In the genomic region with DNA sequence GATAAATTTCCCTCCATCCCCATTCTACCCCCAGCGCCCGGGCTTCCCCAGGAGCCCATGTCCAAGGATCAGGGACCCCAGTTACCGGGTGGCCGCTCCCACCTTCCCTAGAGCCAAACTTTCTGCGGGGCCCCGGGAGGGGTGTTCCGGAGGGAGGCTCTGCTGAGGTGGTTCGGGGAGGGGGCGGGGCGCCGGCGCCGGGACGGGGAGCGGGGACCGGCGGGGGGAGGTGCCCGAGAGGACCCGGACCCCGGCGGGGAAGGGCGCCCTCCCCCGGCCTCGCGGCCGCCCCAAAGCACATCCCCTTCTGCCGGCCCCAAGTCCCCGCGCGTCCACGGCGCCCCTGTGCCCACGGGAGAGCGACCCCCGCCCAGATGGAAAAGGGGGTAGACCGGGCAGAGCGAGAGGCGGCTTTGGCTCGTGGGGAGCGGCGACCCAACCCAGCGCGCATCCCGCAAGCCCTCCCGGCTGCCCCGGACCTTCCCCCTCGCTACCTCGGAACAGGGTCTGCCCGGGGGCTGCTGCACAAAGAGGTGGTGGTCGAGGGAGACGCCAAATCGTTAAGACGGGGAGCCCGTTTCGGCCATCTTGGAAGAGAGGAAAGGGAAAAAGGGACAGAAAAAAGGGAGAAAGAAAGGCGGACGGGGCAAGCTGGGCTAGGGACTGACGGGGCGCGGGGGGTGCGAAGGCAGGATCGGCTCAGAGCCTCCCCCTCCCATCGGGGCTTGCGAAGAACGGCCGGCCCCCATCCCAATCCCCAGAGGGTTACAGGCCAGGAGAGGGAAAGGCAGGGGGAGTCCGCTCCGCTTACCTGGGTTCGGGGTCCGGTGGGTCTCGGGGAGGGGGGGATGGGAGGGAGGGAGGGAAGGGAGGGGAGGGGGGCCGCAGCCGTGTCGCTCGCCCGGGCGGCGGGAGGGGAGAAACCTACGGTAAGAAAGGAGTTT, we compare ENCODE assay signal across 1 cellular context.
TF ChIP-seq lines count a peak whose summit lies in the region.

No MANE protein-coding gene starts in this region.

TF ChIP-seq in HepG2, 621 proteins besides CTCF, POLR2A, EP300 and RAD21 (continues in another document):
- TF ChIP-seq ZNF543 (CRISPR knock-in tag; IDR thresholded peaks at IDR 0.05): peak; percentile 64
- peak; percentile 43; the same call in 1 of the 2 replicates for TF ChIP-seq HOXA3 (CRISPR knock-in tag; IDR thresholded peaks at IDR 0.05)
- no peak; the same call in 1 of the 2 replicates for TF ChIP-seq FOXA3 (CRISPR knock-in tag; IDR thresholded peaks at IDR 0.05)
- no peak for TF ChIP-seq IRX3 (CRISPR knock-in tag; IDR thresholded peaks at IDR 0.05; ENCODE audit: borderline replicate concordance, low read depth)
- TF ChIP-seq, protein P1, sequence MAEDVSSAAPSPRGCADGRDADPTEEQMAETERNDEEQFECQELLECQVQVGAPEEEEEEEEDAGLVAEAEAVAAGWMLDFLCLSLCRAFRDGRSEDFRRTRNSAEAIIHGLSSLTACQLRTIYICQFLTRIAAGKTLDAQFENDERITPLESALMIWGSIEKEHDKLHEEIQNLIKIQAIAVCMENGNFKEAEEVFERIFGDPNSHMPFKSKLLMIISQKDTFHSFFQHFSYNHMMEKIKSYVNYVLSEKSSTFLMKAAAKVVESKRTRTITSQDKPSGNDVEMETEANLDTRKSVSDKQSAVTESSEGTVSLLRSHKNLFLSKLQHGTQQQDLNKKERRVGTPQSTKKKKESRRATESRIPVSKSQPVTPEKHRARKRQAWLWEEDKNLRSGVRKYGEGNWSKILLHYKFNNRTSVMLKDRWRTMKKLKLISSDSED (CRISPR knock-in tag; IDR thresholded peaks at IDR 0.05): peak; percentile 93; the same call in 1 of the 2 replicates
- no peak for TF ChIP-seq ZNF12 (CRISPR knock-in tag; IDR thresholded peaks at IDR 0.05)
- TF ChIP-seq NFKB2 (CRISPR knock-in tag; IDR thresholded peaks at IDR 0.05; ENCODE audit: borderline replicate concordance): no peak
- TF ChIP-seq ZC3H4 (CRISPR knock-in tag; IDR thresholded peaks at IDR 0.05; ENCODE audit: borderline replicate concordance): 0 out of 2 replicates have a peak, but pooled peaks have one; percentile 66
- TF ChIP-seq TAF1 (CRISPR knock-in tag; IDR thresholded peaks at IDR 0.05): peak; percentile 76; the same call in 1 of the 2 replicates
- TF ChIP-seq, protein P2, sequence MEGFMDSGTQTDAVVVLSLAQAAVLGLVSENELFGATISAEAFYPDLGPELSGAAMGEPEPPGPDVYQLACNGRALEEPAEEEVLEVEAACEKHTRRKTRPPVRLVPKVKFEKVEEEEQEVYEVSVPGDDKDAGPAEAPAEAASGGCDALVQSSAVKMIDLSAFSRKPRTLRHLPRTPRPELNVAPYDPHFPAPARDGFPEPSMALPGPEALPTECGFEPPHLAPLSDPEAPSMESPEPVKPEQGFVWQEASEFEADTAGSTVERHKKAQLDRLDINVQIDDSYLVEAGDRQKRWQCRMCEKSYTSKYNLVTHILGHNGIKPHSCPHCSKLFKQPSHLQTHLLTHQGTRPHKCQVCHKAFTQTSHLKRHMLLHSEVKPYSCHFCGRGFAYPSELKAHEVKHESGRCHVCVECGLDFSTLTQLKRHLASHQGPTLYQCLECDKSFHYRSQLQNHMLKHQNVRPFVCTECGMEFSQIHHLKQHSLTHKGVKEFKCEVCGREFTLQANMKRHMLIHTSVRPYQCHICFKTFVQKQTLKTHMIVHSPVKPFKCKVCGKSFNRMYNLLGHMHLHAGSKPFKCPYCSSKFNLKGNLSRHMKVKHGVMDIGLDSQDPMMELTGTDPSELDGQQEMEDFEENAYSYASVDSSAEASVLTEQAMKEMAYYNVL (CRISPR knock-in tag; IDR thresholded peaks at IDR 0.05; ENCODE audit: borderline replicate concordance): peak; percentile 83
- TF ChIP-seq ZNF446 (CRISPR knock-in tag; IDR thresholded peaks at IDR 0.05): no peak
- no peak for TF ChIP-seq ATRX (CRISPR knock-in tag; IDR thresholded peaks at IDR 0.05; ENCODE audit: borderline replicate concordance)
- TF ChIP-seq SMAD1 (CRISPR knock-in tag; IDR thresholded peaks at IDR 0.05; ENCODE audit: borderline replicate concordance, low read depth): 0 out of 2 replicates have a peak, but pooled peaks have one; percentile 29
- no peak; the same call in 1 of the 2 replicates for TF ChIP-seq FOSL2 (CRISPR knock-in tag; IDR thresholded peaks at IDR 0.05)
- TF ChIP-seq SRF (IDR thresholded peaks at IDR 0.05; ENCODE audit: low read depth, low read length): no peak
- no peak for TF ChIP-seq NONO (IDR thresholded peaks at IDR 0.05)
- TF ChIP-seq NONO (CRISPR knock-in tag; conservative IDR thresholded peaks at IDR 0.05): 0 out of 2 replicates have a peak, but pooled peaks have one; percentile 17
- no peak for TF ChIP-seq ZNF33A (CRISPR knock-in tag; IDR thresholded peaks at IDR 0.05; ENCODE audit: borderline replicate concordance)
- TF ChIP-seq, protein P3, sequence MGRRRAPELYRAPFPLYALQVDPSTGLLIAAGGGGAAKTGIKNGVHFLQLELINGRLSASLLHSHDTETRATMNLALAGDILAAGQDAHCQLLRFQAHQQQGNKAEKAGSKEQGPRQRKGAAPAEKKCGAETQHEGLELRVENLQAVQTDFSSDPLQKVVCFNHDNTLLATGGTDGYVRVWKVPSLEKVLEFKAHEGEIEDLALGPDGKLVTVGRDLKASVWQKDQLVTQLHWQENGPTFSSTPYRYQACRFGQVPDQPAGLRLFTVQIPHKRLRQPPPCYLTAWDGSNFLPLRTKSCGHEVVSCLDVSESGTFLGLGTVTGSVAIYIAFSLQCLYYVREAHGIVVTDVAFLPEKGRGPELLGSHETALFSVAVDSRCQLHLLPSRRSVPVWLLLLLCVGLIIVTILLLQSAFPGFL (CRISPR knock-in tag; IDR thresholded peaks at IDR 0.05): no peak
- peak; percentile 59; the same call in 1 of the 2 replicates for TF ChIP-seq ZNF468 (CRISPR knock-in tag; IDR thresholded peaks at IDR 0.05)
- TF ChIP-seq ZNF282 (IDR thresholded peaks at IDR 0.05; ENCODE audit: partially characterized antibody): no peak
- TF ChIP-seq, protein P4, sequence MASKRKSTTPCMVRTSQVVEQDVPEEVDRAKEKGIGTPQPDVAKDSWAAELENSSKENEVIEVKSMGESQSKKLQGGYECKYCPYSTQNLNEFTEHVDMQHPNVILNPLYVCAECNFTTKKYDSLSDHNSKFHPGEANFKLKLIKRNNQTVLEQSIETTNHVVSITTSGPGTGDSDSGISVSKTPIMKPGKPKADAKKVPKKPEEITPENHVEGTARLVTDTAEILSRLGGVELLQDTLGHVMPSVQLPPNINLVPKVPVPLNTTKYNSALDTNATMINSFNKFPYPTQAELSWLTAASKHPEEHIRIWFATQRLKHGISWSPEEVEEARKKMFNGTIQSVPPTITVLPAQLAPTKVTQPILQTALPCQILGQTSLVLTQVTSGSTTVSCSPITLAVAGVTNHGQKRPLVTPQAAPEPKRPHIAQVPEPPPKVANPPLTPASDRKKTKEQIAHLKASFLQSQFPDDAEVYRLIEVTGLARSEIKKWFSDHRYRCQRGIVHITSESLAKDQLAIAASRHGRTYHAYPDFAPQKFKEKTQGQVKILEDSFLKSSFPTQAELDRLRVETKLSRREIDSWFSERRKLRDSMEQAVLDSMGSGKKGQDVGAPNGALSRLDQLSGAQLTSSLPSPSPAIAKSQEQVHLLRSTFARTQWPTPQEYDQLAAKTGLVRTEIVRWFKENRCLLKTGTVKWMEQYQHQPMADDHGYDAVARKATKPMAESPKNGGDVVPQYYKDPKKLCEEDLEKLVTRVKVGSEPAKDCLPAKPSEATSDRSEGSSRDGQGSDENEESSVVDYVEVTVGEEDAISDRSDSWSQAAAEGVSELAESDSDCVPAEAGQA (IDR thresholded peaks at IDR 0.05; ENCODE audit: low read depth): no peak
- TF ChIP-seq, protein P4 (CRISPR knock-in tag; IDR thresholded peaks at IDR 0.05; ENCODE audit: borderline replicate concordance): no peak
- no peak for TF ChIP-seq TCF12 (IDR thresholded peaks at IDR 0.05)
- TF ChIP-seq TCF12 (CRISPR knock-in tag; IDR thresholded peaks at IDR 0.05): no peak
- TF ChIP-seq MYC (CRISPR knock-in tag; IDR thresholded peaks at IDR 0.05; ENCODE audit: borderline replicate concordance): peak; percentile 30; the same call in 1 of the 2 replicates
- TF ChIP-seq, protein P5, sequence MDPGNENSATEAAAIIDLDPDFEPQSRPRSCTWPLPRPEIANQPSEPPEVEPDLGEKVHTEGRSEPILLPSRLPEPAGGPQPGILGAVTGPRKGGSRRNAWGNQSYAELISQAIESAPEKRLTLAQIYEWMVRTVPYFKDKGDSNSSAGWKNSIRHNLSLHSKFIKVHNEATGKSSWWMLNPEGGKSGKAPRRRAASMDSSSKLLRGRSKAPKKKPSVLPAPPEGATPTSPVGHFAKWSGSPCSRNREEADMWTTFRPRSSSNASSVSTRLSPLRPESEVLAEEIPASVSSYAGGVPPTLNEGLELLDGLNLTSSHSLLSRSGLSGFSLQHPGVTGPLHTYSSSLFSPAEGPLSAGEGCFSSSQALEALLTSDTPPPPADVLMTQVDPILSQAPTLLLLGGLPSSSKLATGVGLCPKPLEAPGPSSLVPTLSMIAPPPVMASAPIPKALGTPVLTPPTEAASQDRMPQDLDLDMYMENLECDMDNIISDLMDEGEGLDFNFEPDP (CRISPR knock-in tag; conservative IDR thresholded peaks at IDR 0.05): no peak
- TF ChIP-seq, protein P6, sequence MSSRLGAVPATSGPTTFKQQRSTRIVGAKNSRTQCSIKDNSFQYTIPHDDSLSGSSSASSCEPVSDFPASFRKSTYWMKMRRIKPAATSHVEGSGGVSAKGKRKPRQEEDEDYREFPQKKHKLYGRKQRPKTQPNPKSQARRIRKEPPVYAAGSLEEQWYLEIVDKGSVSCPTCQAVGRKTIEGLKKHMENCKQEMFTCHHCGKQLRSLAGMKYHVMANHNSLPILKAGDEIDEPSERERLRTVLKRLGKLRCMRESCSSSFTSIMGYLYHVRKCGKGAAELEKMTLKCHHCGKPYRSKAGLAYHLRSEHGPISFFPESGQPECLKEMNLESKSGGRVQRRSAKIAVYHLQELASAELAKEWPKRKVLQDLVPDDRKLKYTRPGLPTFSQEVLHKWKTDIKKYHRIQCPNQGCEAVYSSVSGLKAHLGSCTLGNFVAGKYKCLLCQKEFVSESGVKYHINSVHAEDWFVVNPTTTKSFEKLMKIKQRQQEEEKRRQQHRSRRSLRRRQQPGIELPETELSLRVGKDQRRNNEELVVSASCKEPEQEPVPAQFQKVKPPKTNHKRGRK (CRISPR knock-in tag; IDR thresholded peaks at IDR 0.05): no peak
- TF ChIP-seq ZNF296 (CRISPR knock-in tag; conservative IDR thresholded peaks at IDR 0.05): no peak
- TF ChIP-seq HNF4G (IDR thresholded peaks at IDR 0.05; ENCODE audit: borderline replicate concordance, low read depth, low read length): no peak
- TF ChIP-seq HNF4G (CRISPR knock-in tag; IDR thresholded peaks at IDR 0.05; ENCODE audit: borderline replicate concordance, low read depth): no peak
- TF ChIP-seq, protein P7, sequence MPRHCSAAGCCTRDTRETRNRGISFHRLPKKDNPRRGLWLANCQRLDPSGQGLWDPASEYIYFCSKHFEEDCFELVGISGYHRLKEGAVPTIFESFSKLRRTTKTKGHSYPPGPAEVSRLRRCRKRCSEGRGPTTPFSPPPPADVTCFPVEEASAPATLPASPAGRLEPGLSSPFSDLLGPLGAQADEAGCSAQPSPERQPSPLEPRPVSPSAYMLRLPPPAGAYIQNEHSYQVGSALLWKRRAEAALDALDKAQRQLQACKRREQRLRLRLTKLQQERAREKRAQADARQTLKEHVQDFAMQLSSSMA (CRISPR knock-in tag; IDR thresholded peaks at IDR 0.05): no peak
- 0 out of 2 replicates have a peak, but pooled peaks have one; percentile 62 for TF ChIP-seq SP4 (CRISPR knock-in tag; IDR thresholded peaks at IDR 0.05)
- TF ChIP-seq EZH2 (conservative IDR thresholded peaks at IDR 0.05; ENCODE audit: low read depth, low read length): no peak
- TF ChIP-seq TBL1XR1 (IDR thresholded peaks at IDR 0.05; ENCODE audit: borderline replicate concordance, low read length, partially characterized antibody): no peak
- TF ChIP-seq TOE1 (CRISPR knock-in tag; IDR thresholded peaks at IDR 0.05): no peak
- no peak for TF ChIP-seq ZNF17 (CRISPR knock-in tag; IDR thresholded peaks at IDR 0.05)
- TF ChIP-seq ZSCAN22 (CRISPR knock-in tag; IDR thresholded peaks at IDR 0.05): no peak
- TF ChIP-seq CC2D1A (CRISPR knock-in tag; IDR thresholded peaks at IDR 0.05): no peak
- TF ChIP-seq RFXAP (CRISPR knock-in tag; IDR thresholded peaks at IDR 0.05; ENCODE audit: borderline replicate concordance): no peak
- no peak for TF ChIP-seq MZF1 (CRISPR knock-in tag; IDR thresholded peaks at IDR 0.05; ENCODE audit: borderline replicate concordance)
- TF ChIP-seq, protein P8, sequence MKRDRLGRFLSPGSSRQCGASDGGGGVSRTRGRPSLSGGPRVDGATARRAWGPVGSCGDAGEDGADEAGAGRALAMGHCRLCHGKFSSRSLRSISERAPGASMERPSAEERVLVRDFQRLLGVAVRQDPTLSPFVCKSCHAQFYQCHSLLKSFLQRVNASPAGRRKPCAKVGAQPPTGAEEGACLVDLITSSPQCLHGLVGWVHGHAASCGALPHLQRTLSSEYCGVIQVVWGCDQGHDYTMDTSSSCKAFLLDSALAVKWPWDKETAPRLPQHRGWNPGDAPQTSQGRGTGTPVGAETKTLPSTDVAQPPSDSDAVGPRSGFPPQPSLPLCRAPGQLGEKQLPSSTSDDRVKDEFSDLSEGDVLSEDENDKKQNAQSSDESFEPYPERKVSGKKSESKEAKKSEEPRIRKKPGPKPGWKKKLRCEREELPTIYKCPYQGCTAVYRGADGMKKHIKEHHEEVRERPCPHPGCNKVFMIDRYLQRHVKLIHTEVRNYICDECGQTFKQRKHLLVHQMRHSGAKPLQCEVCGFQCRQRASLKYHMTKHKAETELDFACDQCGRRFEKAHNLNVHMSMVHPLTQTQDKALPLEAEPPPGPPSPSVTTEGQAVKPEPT (CRISPR knock-in tag; IDR thresholded peaks at IDR 0.05; ENCODE audit: low read depth): no peak
- TF ChIP-seq SOX13 (IDR thresholded peaks at IDR 0.05): no peak
- peak in 1 of 2 experiments; percentile 5; a peak in 1 of 4 replicates for TF ChIP-seq SOX13 (CRISPR knock-in tag; conservative IDR thresholded peaks at IDR 0.05 in 1 of 2, IDR thresholded peaks at IDR 0.05 in 1 of 2)
- TF ChIP-seq, protein P9, sequence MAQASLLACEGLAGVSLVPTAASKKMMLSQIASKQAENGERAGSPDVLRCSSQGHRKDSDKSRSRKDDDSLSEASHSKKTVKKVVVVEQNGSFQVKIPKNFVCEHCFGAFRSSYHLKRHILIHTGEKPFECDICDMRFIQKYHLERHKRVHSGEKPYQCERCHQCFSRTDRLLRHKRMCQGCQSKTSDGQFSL (CRISPR knock-in tag; IDR thresholded peaks at IDR 0.05): no peak
- no peak for TF ChIP-seq FOXP1 (IDR thresholded peaks at IDR 0.05)
- no peak for TF ChIP-seq FOXP1 (CRISPR knock-in tag; IDR thresholded peaks at IDR 0.05)
